Comparison of ENCODE assay signal across 1 cellular context in the genomic region with DNA sequence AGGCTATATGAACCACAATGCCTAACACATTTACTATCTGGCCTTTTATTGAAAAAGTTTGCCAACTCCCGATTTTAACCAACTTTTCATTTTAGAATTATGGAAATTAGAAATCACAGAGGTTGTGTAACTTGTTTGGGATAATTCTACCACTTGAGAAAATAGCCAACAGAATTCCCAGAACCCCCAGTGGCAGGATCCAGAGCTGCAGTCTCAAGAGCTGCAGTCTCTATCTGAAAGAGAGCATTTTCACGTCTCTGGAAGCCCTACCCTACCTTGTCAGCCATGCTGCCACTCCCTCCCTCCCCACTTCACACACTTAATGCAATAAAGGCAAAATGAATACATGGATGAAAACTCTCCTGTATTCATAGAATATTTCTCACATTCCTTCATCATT.
TF ChIP-seq lines count a peak whose summit lies in the region.

No MANE protein-coding gene starts in this region.

TF ChIP-seq in IMR-90, 13 proteins besides CTCF, POLR2A, EP300 and RAD21 (continued from another document):
- no peak for TF ChIP-seq CHD1 (IDR thresholded peaks at IDR 0.05; ENCODE audit: low read depth, low read length)
- TF ChIP-seq SMC3 (IDR thresholded peaks at IDR 0.05; ENCODE audit: low read depth, low read length) = no peak
- no peak for TF ChIP-seq MAFK (IDR thresholded peaks at IDR 0.05; ENCODE audit: low read depth, low read length)
- no peak for TF ChIP-seq MAZ (IDR thresholded peaks at IDR 0.05; ENCODE audit: borderline replicate concordance, low read depth, low read length)
- TF ChIP-seq, protein P1, sequence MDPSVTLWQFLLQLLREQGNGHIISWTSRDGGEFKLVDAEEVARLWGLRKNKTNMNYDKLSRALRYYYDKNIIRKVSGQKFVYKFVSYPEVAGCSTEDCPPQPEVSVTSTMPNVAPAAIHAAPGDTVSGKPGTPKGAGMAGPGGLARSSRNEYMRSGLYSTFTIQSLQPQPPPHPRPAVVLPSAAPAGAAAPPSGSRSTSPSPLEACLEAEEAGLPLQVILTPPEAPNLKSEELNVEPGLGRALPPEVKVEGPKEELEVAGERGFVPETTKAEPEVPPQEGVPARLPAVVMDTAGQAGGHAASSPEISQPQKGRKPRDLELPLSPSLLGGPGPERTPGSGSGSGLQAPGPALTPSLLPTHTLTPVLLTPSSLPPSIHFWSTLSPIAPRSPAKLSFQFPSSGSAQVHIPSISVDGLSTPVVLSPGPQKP (IDR thresholded peaks at IDR 0.05; ENCODE audit: borderline replicate concordance, low read depth, low read length) = no peak
- TF ChIP-seq CEBPB (IDR thresholded peaks at IDR 0.05; ENCODE audit: low read depth, low read length) = no peak
- no peak for TF ChIP-seq RCOR1 (IDR thresholded peaks at IDR 0.05; ENCODE audit: insufficient replicate concordance, low read length)
- TF ChIP-seq RFX5 (IDR thresholded peaks at IDR 0.05; ENCODE audit: low read depth, low read length) = no peak
